Comparison of ENCODE assay signal across 7 cellular contexts in genomic region chr19:39086401-39086800, GRCh38. TPM values are rescaled to one million over a fixed set of nuclear protein-coding genes. Genes with fewer than 3 reads are reported as not detected.
"Had no signal": no experiment of that assay in that cellular context is flagged by ENCODE, and none has a peak within 500 bp of the region (broad histone marks: within the 10 kb centered on the region; RNA-seq: fewer than 3 reads in every experiment).

No MANE protein-coding gene starts in this region.

- H3K4me3 ChIP-seq: GM12878 had no signal

- FAIRE-seq: GM12878, GM12891, GM12892, GM18507, GM19239 had no signal

- DNase-seq: GDM1, GF-D8 had no signal

- ATAC-seq: GM12878 had no signal

RNA-seq across cellular contexts. Expression of gene ACP7, which starts 2.2 kb away (rescaled TPM):
- total RNA-seq: GM12878 had no signal
- polyA plus RNA-seq: GM12878 had no signal
